8 cellular contexts compared by ENCODE assay signal in genomic region chr7:75878769-75879596, GRCh38. TPM values are rescaled to one million over a fixed set of nuclear protein-coding genes. Genes with fewer than 3 reads are reported as not detected.
A peak's percentile ranks its signal among the peaks of the same experiment; 100 is the strongest.
DNase-seq lines count a peak whose midpoint lies in the region; ATAC-seq and TF ChIP-seq lines count a peak whose summit lies in the region.

TSS of gene RHBDD2 (plus strand) at chr7:75879034. CDS start at chr7:75879083, 49 bp downstream.

- H3K4me3 ChIP-seq in AG10803 (ENCODE audit: low read length), result peak within 1 kb of the TSS; percentile 95

- no peak; the same call in 1 of the 2 replicates for TF ChIP-seq CTCF in AG10803 (conservative IDR thresholded peaks at IDR 0.05; ENCODE audit: low read length)

- DNase-seq in AG10803 (ENCODE audit: low read depth), result peak; percentile 92
- peak; percentile 93 for DNase-seq in NCI-H460 (ENCODE audit: extremely low read depth, low read depth)
- DNase-seq in activated CD4-positive, CD25-positive, alpha-beta regulatory T cell treated with anti-CD3 and anti-CD28 coated beads, Interleukin-2, amount 50 U/mL, for 72 hours, result peak; percentile 91
- peak; percentile 92 for DNase-seq in cerebellar cortex (ENCODE audit: low spot score)
- peak; percentile 97 for DNase-seq in islet precursor cell
- peak; percentile 95 to 97 (median 96) for DNase-seq in stimulated activated CD4-positive, alpha-beta T cell treated with anti-CD3 and anti-CD28 coated beads, Interleukin-12 subunit alpha, Interleukin-12 subunit beta, amount 100 ng/mL, for 48 hours (ENCODE audit: low read depth in 2 of 3, low spot score in 1 of 3)

- peak; percentile 92 for ATAC-seq in HG03432 (IDR thresholded peaks at IDR 0.05; ENCODE audit: unreplicated experiment)

- TF ChIP-seq POLR2A in GM19099 (IDR thresholded peaks at IDR 0.05; ENCODE audit: extremely low read depth, insufficient read length, low read depth), result peak; percentile 93

RNA-seq across cellular contexts. Expression of gene RHBDD2, which starts in this region (rescaled TPM):
- total RNA-seq in NCI-H460 (2014; rRNA removed; shearing (Covaris generic)), result 53.4 and 60.2 TPM in 2 replicates
- polyA plus RNA-seq in NCI-H460 (2014; cell fraction: nucleus; rRNA removed), result 36.8 and 42.5 TPM in 2 replicates

Comparison
In these comparisons a context has a peak if more than half of its experiments do, and no peak if none do; other contexts are left out.
1. Peak in every context shown above with its lines: DNase-seq, ATAC-seq and H3K4me3 ChIP-seq.